Comparison of ENCODE assay signal across 1 cellular context in the genomic region with DNA sequence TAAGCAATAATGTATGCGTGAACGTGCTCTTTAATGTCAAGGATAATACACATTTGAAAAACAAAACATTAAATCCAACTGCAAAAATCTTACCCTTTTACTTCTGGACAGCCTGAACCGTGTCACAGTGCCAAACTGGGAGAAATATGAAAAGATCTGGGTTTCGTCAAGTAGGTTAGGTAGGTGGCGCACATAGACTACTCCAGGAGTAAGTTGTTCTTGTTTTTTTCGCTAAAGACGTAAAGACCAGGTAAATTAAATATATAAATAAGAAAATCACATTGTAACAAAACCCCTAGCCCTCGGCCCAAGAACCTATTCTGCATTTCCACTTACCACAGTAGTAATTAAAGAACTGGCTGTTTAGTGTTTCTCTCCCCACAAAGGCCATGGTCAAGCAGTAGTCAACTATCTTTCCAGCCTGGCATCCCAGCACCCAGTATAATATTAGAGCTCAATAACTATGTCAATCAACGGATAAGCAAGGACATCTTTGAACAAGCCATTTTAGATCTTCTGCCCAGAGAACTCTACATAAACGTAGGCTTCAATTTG.
TF ChIP-seq lines count a peak whose summit lies in the region.

No MANE protein-coding gene starts in this region.

TF ChIP-seq in SK-N-SH treated with all-trans-retinoic acid at 6 μM for 48 hours, 23 proteins besides CTCF, POLR2A, EP300 and RAD21 (continued from another document):
- TF ChIP-seq, protein P1, sequence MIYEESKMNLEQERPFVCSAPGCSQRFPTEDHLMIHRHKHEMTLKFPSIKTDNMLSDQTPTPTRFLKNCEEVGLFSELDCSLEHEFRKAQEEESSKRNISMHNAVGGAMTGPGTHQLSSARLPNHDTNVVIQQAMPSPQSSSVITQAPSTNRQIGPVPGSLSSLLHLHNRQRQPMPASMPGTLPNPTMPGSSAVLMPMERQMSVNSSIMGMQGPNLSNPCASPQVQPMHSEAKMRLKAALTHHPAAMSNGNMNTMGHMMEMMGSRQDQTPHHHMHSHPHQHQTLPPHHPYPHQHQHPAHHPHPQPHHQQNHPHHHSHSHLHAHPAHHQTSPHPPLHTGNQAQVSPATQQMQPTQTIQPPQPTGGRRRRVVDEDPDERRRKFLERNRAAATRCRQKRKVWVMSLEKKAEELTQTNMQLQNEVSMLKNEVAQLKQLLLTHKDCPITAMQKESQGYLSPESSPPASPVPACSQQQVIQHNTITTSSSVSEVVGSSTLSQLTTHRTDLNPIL (CRISPR knock-in tag; IDR thresholded peaks at IDR 0.05; ENCODE audit: low read depth): no peak
- no peak for TF ChIP-seq BACH2 (CRISPR knock-in tag; IDR thresholded peaks at IDR 0.05; ENCODE audit: borderline replicate concordance)
- TF ChIP-seq ZFP3 (CRISPR knock-in tag; IDR thresholded peaks at IDR 0.05): no peak
